Comparison of ENCODE assay signal across 8 cellular contexts in the genomic region with DNA sequence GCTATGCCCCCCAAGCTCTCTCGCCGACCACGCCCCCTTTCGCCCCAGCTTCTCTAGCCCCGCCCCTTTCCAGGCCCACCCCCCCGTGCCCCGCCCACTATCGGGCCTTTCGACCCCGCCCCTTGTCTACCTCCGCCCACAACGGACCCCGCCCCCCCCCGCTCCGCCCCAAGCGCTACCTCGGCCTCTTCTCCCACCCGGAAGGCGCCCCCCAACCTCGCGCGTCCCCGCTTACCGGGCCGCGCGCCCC. TPM values are rescaled to one million over a fixed set of nuclear protein-coding genes. Genes with fewer than 3 reads are reported as not detected.
A peak's percentile ranks its signal among the peaks of the same experiment; 100 is the strongest.
DNase-seq lines count a peak whose midpoint lies in the region; ATAC-seq, FAIRE-seq and TF ChIP-seq lines count a peak whose summit lies in the region.

No MANE protein-coding gene starts in this region.

- H3K36me3 ChIP-seq in heart right ventricle (peaks cover 0 to 41% (median 17%) of the 10 kb centered on the region in 9 donors), sigmoid colon (peaks cover 14 to 30% (median 22%) of the 10 kb centered on the region in 4 donors)

- intact Hi-C loops in heart right ventricle (cut with DNase I) (loop anchor here in 5 of 10 donors (2.0 to 10.0 kb wide), 3 partner anchors 19 to 97 kb away; a partner anchor contains a TSS), sigmoid colon (cut with DNase I) (loop anchor here (5.0 kb wide), 1 partner anchor 110 kb away; no protein-coding TSS in a partner anchor)

- H3K27ac ChIP-seq in heart right ventricle, result peak overlapping the region in 9 of 10 donors; percentile 75 to 93 (median 86)
- H3K27ac ChIP-seq in sigmoid colon, result peak overlapping the region; percentile 84 to 87 (median 84)

- H3K27me3 ChIP-seq in heart right ventricle (no peaks in the 10 kb centered on the region), sigmoid colon (no peaks in the 10 kb centered on the region)

- no peak for TF ChIP-seq EP300 in sigmoid colon (IDR thresholded peaks at IDR 0.05)

- no peak for FAIRE-seq in HTR-8/SVneo (lab: Jason Lieb, UNC)

- DNase-seq in DMS53 (lab: John Stamatoyannopoulos, UW), result peak; percentile 87
- no peak for DNase-seq in DMS53 treated with DMSO at 0.1 percent for 48 hours (lab: John Stamatoyannopoulos, UW; ENCODE audit: unreplicated experiment)
- peak; percentile 52 for DNase-seq in activated T-helper 1 cell treated with Interleukin-2 at 50 U/mL for 16 hours (ENCODE audit: low read depth)
- DNase-seq in heart right ventricle, result peak in 1 of 2 donors; percentile 58
- no peak for DNase-seq in sigmoid colon
- no peak for DNase-seq in HTR-8/SVneo (ENCODE audit: insufficient read length, low spot score)
- no peak for DNase-seq in NCI-H345 (lab: John Stamatoyannopoulos, UW)

- H3K4me1 ChIP-seq in heart right ventricle (peaks cover 17 to 74% (median 68%) of the 10 kb centered on the region in 9 donors), sigmoid colon (peaks cover 0 to 80% (median 65%) of the 10 kb centered on the region in 4 donors)

- no peak for TF ChIP-seq POLR2A in sigmoid colon (IDR thresholded peaks at IDR 0.05)

- TF ChIP-seq CTCF in heart right ventricle (IDR thresholded peaks at IDR 0.05) (no peak), sigmoid colon (IDR thresholded peaks at IDR 0.05) (no peak)

- peak in 7 of 8 donors; percentile 0 to 4 (median 0) for ATAC-seq in heart right ventricle
- ATAC-seq in GM19351 (IDR thresholded peaks at IDR 0.05; ENCODE audit: unreplicated experiment), result no peak

- 0 to 1% methylated on average over 10 to 22 of the region's 27 CpGs for WGBS in heart right ventricle, 2 donors
- 2% methylated on average over 26 to 27 of the region's 27 CpGs for WGBS in sigmoid colon, 2 donors

- H3K9me3 ChIP-seq in heart right ventricle (no peaks in the 10 kb centered on the region), sigmoid colon (no peaks in the 10 kb centered on the region)

- H3K4me3 ChIP-seq in heart right ventricle (peak overlapping the region; percentile 5 to 73 (median 60)), sigmoid colon (peak overlapping the region; percentile 43 to 59 (median 54))

RNA-seq across cellular contexts. Expression of a gene that starts 0.2 kb away (rescaled TPM):
- total RNA-seq in heart right ventricle (10 to 100 TPM; 11.7 to 19.8 (median 14.3) TPM), sigmoid colon (10 to 100 TPM in 3 of 4 donors, 1 to 10 TPM in 1; 9.4 to 13.2 (median 12.7) TPM)
- polyA plus RNA-seq in heart right ventricle (10 to 100 TPM in 1 of 2 donors, 1 to 10 TPM in 1; 4.7 to 10.6 TPM), sigmoid colon (10 to 100 TPM; 11.3 to 19.2 (median 16.1) TPM)

RNA-seq across cellular contexts. Expression of a gene that starts 3.5 kb away (rescaled TPM):
- total RNA-seq in heart right ventricle, result 100 to 1,000 TPM in 2 of 10 donors, 10 to 100 TPM in 8; 71.9 to 242 (median 86.7) TPM
- polyA plus RNA-seq in heart right ventricle, result 10 to 100 TPM; 20.6 to 49.7 TPM
- 10 to 100 TPM; 29.8 to 80.0 (median 50.5) TPM for total RNA-seq in sigmoid colon
- polyA plus RNA-seq in sigmoid colon, result 100 to 1,000 TPM in 1 of 3 donors, 10 to 100 TPM in 1, 1 to 10 TPM in 1; 7.8 to 114 (median 21.3) TPM

RNA-seq across cellular contexts. Expression of a gene that starts 5.4 kb away (rescaled TPM):
- 10 to 100 TPM; 10.3 to 24.0 (median 15.9) TPM for total RNA-seq in heart right ventricle
- 10 to 100 TPM; 15.7 to 24.8 TPM for polyA plus RNA-seq in heart right ventricle
- 10 to 100 TPM; 37.1 to 52.3 (median 48.3) TPM for total RNA-seq in sigmoid colon
- 10 to 100 TPM; 24.7 to 49.2 (median 33.0) TPM for polyA plus RNA-seq in sigmoid colon

RNA-seq across cellular contexts. Expression of a gene that starts 18.6 kb away (rescaled TPM):
- total RNA-seq in heart right ventricle (10 to 100 TPM; 40.7 to 79.8 (median 50.4) TPM), sigmoid colon (10 to 100 TPM; 33.2 to 48.9 (median 37.9) TPM)
- polyA plus RNA-seq in heart right ventricle (10 to 100 TPM; 51.8 to 68.4 TPM), sigmoid colon (10 to 100 TPM in 2 of 3 donors, 1 to 10 TPM in 1; 5.8 to 40.2 (median 18.0) TPM)

RNA-seq across cellular contexts. Expression of a gene that starts 27.9 kb away (rescaled TPM):
- 10 to 100 TPM; 31.7 to 58.3 (median 40.2) TPM for total RNA-seq in heart right ventricle
- 100 to 1,000 TPM; 248 to 448 TPM for polyA plus RNA-seq in heart right ventricle
- total RNA-seq in sigmoid colon, result 10 to 100 TPM in 3 of 4 donors, 1 to 10 TPM in 1; 7.5 to 56.1 (median 31.8) TPM
- polyA plus RNA-seq in sigmoid colon, result 100 to 1,000 TPM; 131 to 173 (median 144) TPM

Comparison
In these comparisons a context has a peak if more than half of its experiments do, and no peak if none do; other contexts are left out.
1. DNase-seq: peak in DMS53 (single experiment) and activated T-helper 1 cell treated with Interleukin-2 at 50 U/mL for 16 hours (single experiment); none in DMS53 treated with DMSO at 0.1 percent for 48 hours (single experiment), sigmoid colon (single experiment), HTR-8/SVneo (single experiment) and NCI-H345 (single experiment).